Comparison of ENCODE assay signal across 10 cellular contexts in genomic region chr11:118922745-118923627, GRCh38. TPM values are rescaled to one million over a fixed set of nuclear protein-coding genes. Genes with fewer than 3 reads are reported as not detected.
DNase-seq lines count a peak whose midpoint lies in the region; ATAC-seq, FAIRE-seq and TF ChIP-seq lines count a peak whose summit lies in the region.
"Had no signal": no experiment of that assay in that cellular context is flagged by ENCODE, and none has a peak within 500 bp of the region (broad histone marks: within the 10 kb centered on the region; RNA-seq: fewer than 3 reads in every experiment).

No MANE protein-coding gene starts in this region.

- peaks cover 17% of the 10 kb centered on the region for H3K36me3 Mint-ChIP-seq in T-helper 1 cell treated with Interleukin-12 subunit alpha and Interleukin-12 subunit beta and Interleukin-4 antibody, amounts not matched to agents 30 μg/mL and 1 μg/mL, for 36 hours (ENCODE audit: low read depth)

- H3K79me2 ChIP-seq in HepG2 (ENCODE audit: insufficient read depth, low read length): peaks cover 42% of the 10 kb centered on the region

- in situ Hi-C loops in HepG2 (cut with HindIII; ENCODE audit: extremely low pct_ligation_motif_present, low pct_unique_long_range_greater_than_20kb): no loop called here

- TF ChIP-seq CTCF in body of pancreas (IDR thresholded peaks at IDR 0.05) (no peak), HepG2 (CRISPR knock-in tag; IDR thresholded peaks at IDR 0.05) (no peak), testis (IDR thresholded peaks at IDR 0.05) (no peak)

- H3K4me3 Mint-ChIP-seq in T-helper 1 cell treated with Interleukin-12 subunit alpha and Interleukin-12 subunit beta and Interleukin-4 antibody, amounts not matched to agents 30 μg/mL and 1 μg/mL, for 36 hours: peak overlapping the region; percentile 95

- H3K4me2 ChIP-seq in HepG2 (ENCODE audit: low read depth, low read length): peak overlapping the region; percentile 94

- peak overlapping the region; percentile 84 for H3K27ac Mint-ChIP-seq in T-helper 1 cell treated with Interleukin-12 subunit alpha and Interleukin-12 subunit beta and Interleukin-4 antibody, amounts not matched to agents 30 μg/mL and 1 μg/mL, for 36 hours

- TF ChIP-seq RAD21 in HepG2 (CRISPR knock-in tag; IDR thresholded peaks at IDR 0.05): no peak

- no peak for FAIRE-seq in HepG2 (lab: Jason Lieb, UNC)

- 0 to 20% methylated on average over 3 to 9 of the region's 9 CpGs for WGBS in body of pancreas, 2 donors
- 38% methylated on average over 6 of the region's 9 CpGs for WGBS in HepG2 (ENCODE audit: low lambda C conversion rate)
- WGBS in testis, 2 donors: 36 to 45% methylated on average over 7 to 9 of the region's 9 CpGs

- no TSS peak for BruUV-seq in HepG2 (replicated peaks; lab: Mats Ljungman, UMichigan)

- TF ChIP-seq EP300 in HepG2 (IDR thresholded peaks at IDR 0.05; ENCODE audit: low read depth in 2 of 2, low read length in 2 of 2): no peak
- no peak for TF ChIP-seq EP300 in HepG2 (CRISPR knock-in tag; IDR thresholded peaks at IDR 0.05; ENCODE audit: borderline replicate concordance)

- ATAC-seq in body of pancreas (no peak), HepG2 (no peak), GM21423 (IDR thresholded peaks at IDR 0.05; ENCODE audit: unreplicated experiment) (no peak), HG02588 (IDR thresholded peaks at IDR 0.05; ENCODE audit: unreplicated experiment) (no peak)

- no peaks in the 10 kb centered on the region for H4K20me1 ChIP-seq in HepG2 (ENCODE audit: insufficient read depth, low read length)

- POLR2A ChIA-PET in HepG2 (lab: Yijun Ruan, JAX): interaction anchor here (1.0 to 2.9 kb wide), 3 partner anchors 14 to 130 kb away, joined by 3 to 14 read pairs (median 4); partner anchors contain the start of genes RPS25 and TRAPPC4

- H3K27me3 ChIP-seq in body of pancreas: no peaks in the 10 kb centered on the region
- no peaks in the 10 kb centered on the region; a peak in 1 of 5 replicates for H3K27me3 ChIP-seq in HepG2 (ENCODE audit: control insufficient read depth in 1 of 2, insufficient read depth in 2 of 2, low read length in 2 of 2)
- H3K27me3 ChIP-seq in testis: no peaks in the 10 kb centered on the region

- H3K4me3 ChIP-seq in body of pancreas: peak overlapping the region in 1 of 2 donors; percentile 18
- peak overlapping the region; percentile 87 to 97 (median 90) for H3K4me3 ChIP-seq in HepG2 (replicated peaks in 1 of 3; ENCODE audit: insufficient read depth in 1 of 3, low read depth in 2 of 3, low read length in 3 of 3)
- peak overlapping the region; percentile 75 to 91 for H3K4me3 ChIP-seq in testis

- H3K27me3 Mint-ChIP-seq in T-helper 1 cell treated with Interleukin-12 subunit alpha and Interleukin-12 subunit beta and Interleukin-4 antibody, amounts not matched to agents 30 μg/mL and 1 μg/mL, for 36 hours (ENCODE audit: low read depth): no peaks in the 10 kb centered on the region

- no peaks in the 10 kb centered on the region for H3K9me3 ChIP-seq in body of pancreas
- H3K9me3 ChIP-seq in HepG2 (ENCODE audit: low read length): no peaks in the 10 kb centered on the region
- no peaks in the 10 kb centered on the region for H3K9me3 ChIP-seq in testis

- H3K27ac ChIP-seq in body of pancreas (peak overlapping the region; percentile 95 to 99 (median 96)), HepG2 (ENCODE audit: extremely low read length, insufficient read depth, low read length) (peak overlapping the region; percentile 88), testis (peak overlapping the region; percentile 88 to 94)

- H3K4me1 Mint-ChIP-seq in T-helper 1 cell treated with Interleukin-12 subunit alpha and Interleukin-12 subunit beta and Interleukin-4 antibody, amounts not matched to agents 30 μg/mL and 1 μg/mL, for 36 hours (ENCODE audit: low read depth): peaks cover 58% of the 10 kb centered on the region

- DNase-seq in T-helper 1 cell (no peak), body of pancreas (no peak), HepG2 (ENCODE audit: low spot score) (no peak), testis (no peak), inferior parietal cortex (ENCODE audit: extremely low spot score) (no peak)
- DNase-seq: stimulated activated CD4-positive, alpha-beta T cell treated with anti-CD3 and anti-CD28 coated beads, Interleukin-2, amount 100 ng/mL, for 24 hours had no signal

- H3K9me3 Mint-ChIP-seq in T-helper 1 cell treated with Interleukin-12 subunit alpha and Interleukin-12 subunit beta and Interleukin-4 antibody, amounts not matched to agents 30 μg/mL and 1 μg/mL, for 36 hours: no peaks in the 10 kb centered on the region

- H3K9ac ChIP-seq in HepG2 (ENCODE audit: insufficient read depth, low read depth, low read length): peak overlapping the region; percentile 75

- TF ChIP-seq POLR2A in body of pancreas (IDR thresholded peaks at IDR 0.05) (no peak), HepG2 (IDR thresholded peaks at IDR 0.05; ENCODE audit: insufficient read depth in 1 of 2, low read depth in 2 of 2, low read length in 2 of 2) (no peak), testis (IDR thresholded peaks at IDR 0.05) (no peak)

- no peak overlapping the region for H2AFZ ChIP-seq in HepG2 (ENCODE audit: low read length)

- CTCF ChIA-PET in HepG2 (lab: Yijun Ruan, JAX; ENCODE audit: low intra/inter-chr PET ratio, low total read pairs): interaction anchor here (9.8 kb wide), 1 partner anchor 15 kb away, joined by 188 read pairs; no protein-coding TSS in a partner anchor

- H3K36me3 ChIP-seq in body of pancreas (replicated peaks in 1 of 2; ENCODE audit: insufficient read depth in 1 of 2, low read depth in 2 of 2): no peaks in the 10 kb centered on the region
- H3K36me3 ChIP-seq in HepG2 (replicated peaks in 1 of 2; ENCODE audit: control insufficient read depth in 1 of 2, insufficient read depth in 2 of 2, low read length in 2 of 2): no peaks in the 10 kb centered on the region
- no peaks in the 10 kb centered on the region for H3K36me3 ChIP-seq in testis (ENCODE audit: low read depth, missing control alignments)

- intact Hi-C loops in body of pancreas (cut with DNase I) (no loop called here), HepG2 (cut with micrococcal nuclease; ENCODE audit: unreplicated experiment) (no loop called here), testis (cut with DNase I; ENCODE audit: low total_unique reads) (no loop called here)

- H3K4me1 ChIP-seq in body of pancreas: peaks cover 81% of the 10 kb centered on the region
- H3K4me1 ChIP-seq in HepG2 (ENCODE audit: insufficient read depth, low read length): peaks cover 83% of the 10 kb centered on the region
- peaks cover 62% of the 10 kb centered on the region for H3K4me1 ChIP-seq in testis

RNA-seq across cellular contexts. Expression of gene BCL9L, which starts 2.7 kb away (rescaled TPM):
- total RNA-seq in body of pancreas (10 to 100 TPM; 13.2 to 16.5 TPM), HepG2 (2016; rRNA removed; fragmentation: Illumina TruSeq; extraction: Trizol) (3.7 and 5.5 TPM in 2 replicates), testis (10 to 100 TPM; 37.0 to 38.9 TPM)
- total RNA-seq in HepG2 (2016; cell fraction: cytosol; rRNA removed; fragmentation: Illumina TruSeq; extraction: Trizol; ENCODE audit: low read depth): 1.4 and 2.2 TPM in 2 replicates
- total RNA-seq in HepG2 (2016; cell fraction: insoluble cytoplasmic fraction; rRNA removed; fragmentation: Illumina TruSeq; extraction: Trizol): 3.5 and 4.0 TPM in 2 replicates
- total RNA-seq in HepG2 (2016; cell fraction: membrane; rRNA removed; fragmentation: Illumina TruSeq; extraction: Trizol): 3.8 and 4.9 TPM in 2 replicates
- total RNA-seq in HepG2 (2016; cell fraction: nucleus; rRNA removed; fragmentation: Illumina TruSeq; extraction: Trizol): 9.3 and 12.2 TPM in 2 replicates
- polyA plus RNA-seq in HepG2 (2011; rRNA removed) (4.1 and 4.5 TPM in 2 replicates), testis (ENCODE audit: insufficient read depth, low read depth, low replicate concordance) (30.7 TPM)
- polyA plus RNA-seq in HepG2 (2011; cell fraction: cytosol; rRNA removed): 1.1 and 1.9 TPM in 2 replicates
- 7.0 and 13.4 TPM in 2 replicates for polyA plus RNA-seq in HepG2 (2011; cell fraction: nucleus; rRNA removed)
- polyA plus RNA-seq in HepG2 (2012): 10.4 and 11.2 TPM in 2 replicates
- polyA plus RNA-seq in HepG2 (2016; cell fraction: cytosol; fragmentation: Illumina TruSeq; extraction: Trizol; ENCODE audit: low read depth): 0.58 and 0.67 TPM in 2 replicates
- polyA plus RNA-seq in HepG2 (2016; cell fraction: insoluble cytoplasmic fraction; fragmentation: Illumina TruSeq; extraction: Trizol; ENCODE audit: low read depth): 9.7 and 15.0 TPM in 2 replicates
- polyA plus RNA-seq in HepG2 (2016; cell fraction: membrane; fragmentation: Illumina TruSeq; extraction: Trizol; ENCODE audit: low read depth): 1.5 and 1.9 TPM in 2 replicates
- polyA plus RNA-seq in HepG2 (2016; cell fraction: nucleus; fragmentation: Illumina TruSeq; extraction: Trizol; ENCODE audit: insufficient read depth, low read depth): 21.7 and 33.9 TPM in 2 replicates
- 4.8 and 11.8 TPM in 2 replicates for polyA minus RNA-seq in HepG2 (2011; rRNA and poly(A)+ RNA removed; ENCODE audit: low replicate concordance)
- polyA minus RNA-seq in HepG2 (2011; cell fraction: cytosol; rRNA and poly(A)+ RNA removed): 6.2 and 6.8 TPM in 2 replicates
- polyA minus RNA-seq in HepG2 (2011; cell fraction: nucleus; rRNA and poly(A)+ RNA removed): 5.5 and 6.5 TPM in 2 replicates

RNA-seq across cellular contexts. Expression of gene UPK2, which starts 33.1 kb away (rescaled TPM):
- total RNA-seq in body of pancreas (not detected), HepG2 (2016; rRNA removed; fragmentation: Illumina TruSeq; extraction: Trizol) (not detected in 2 replicates), testis (under 1 TPM in 1 of 2 donors, not detected in 1; 0.68 TPM)
- total RNA-seq in HepG2 (2016; cell fraction: cytosol; rRNA removed; fragmentation: Illumina TruSeq; extraction: Trizol; ENCODE audit: low read depth): not detected in 2 replicates
- total RNA-seq in HepG2 (2016; cell fraction: insoluble cytoplasmic fraction; rRNA removed; fragmentation: Illumina TruSeq; extraction: Trizol): not detected in 2 replicates
- total RNA-seq in HepG2 (2016; cell fraction: membrane; rRNA removed; fragmentation: Illumina TruSeq; extraction: Trizol): not detected in 2 replicates
- not detected in 2 replicates for total RNA-seq in HepG2 (2016; cell fraction: nucleus; rRNA removed; fragmentation: Illumina TruSeq; extraction: Trizol)
- polyA plus RNA-seq in HepG2 (2011; rRNA removed) (not detected in 2 replicates), testis (ENCODE audit: insufficient read depth, low read depth, low replicate concordance) (0.50 TPM)
- not detected in 2 replicates for polyA plus RNA-seq in HepG2 (2011; cell fraction: cytosol; rRNA removed)
- not detected in 2 replicates for polyA plus RNA-seq in HepG2 (2011; cell fraction: nucleus; rRNA removed)
- polyA plus RNA-seq in HepG2 (2012): not detected in 2 replicates
- not detected in 2 replicates for polyA plus RNA-seq in HepG2 (2016; cell fraction: cytosol; fragmentation: Illumina TruSeq; extraction: Trizol; ENCODE audit: low read depth)
- not detected in 2 replicates for polyA plus RNA-seq in HepG2 (2016; cell fraction: insoluble cytoplasmic fraction; fragmentation: Illumina TruSeq; extraction: Trizol; ENCODE audit: low read depth)
- polyA plus RNA-seq in HepG2 (2016; cell fraction: membrane; fragmentation: Illumina TruSeq; extraction: Trizol; ENCODE audit: low read depth): not detected in 2 replicates
- polyA plus RNA-seq in HepG2 (2016; cell fraction: nucleus; fragmentation: Illumina TruSeq; extraction: Trizol; ENCODE audit: insufficient read depth, low read depth): not detected in 2 replicates
- polyA minus RNA-seq in HepG2 (2011; rRNA and poly(A)+ RNA removed; ENCODE audit: low replicate concordance): not detected in 2 replicates
- polyA minus RNA-seq in HepG2 (2011; cell fraction: cytosol; rRNA and poly(A)+ RNA removed): not detected in 2 replicates
- polyA minus RNA-seq in HepG2 (2011; cell fraction: nucleus; rRNA and poly(A)+ RNA removed): not detected in 2 replicates
- total RNA-seq: activated CD8-positive, alpha-beta memory T cell treated with anti-CD3 and anti-CD28 coated beads for 36 hours had no signal

RNA-seq across cellular contexts. Expression of gene CXCR5, which starts 39.3 kb away (rescaled TPM):
- not detected for total RNA-seq in body of pancreas
- total RNA-seq in HepG2 (2016; rRNA removed; fragmentation: Illumina TruSeq; extraction: Trizol): not detected in 2 replicates
- not detected in 2 replicates for total RNA-seq in HepG2 (2016; cell fraction: cytosol; rRNA removed; fragmentation: Illumina TruSeq; extraction: Trizol; ENCODE audit: low read depth)
- total RNA-seq in HepG2 (2016; cell fraction: insoluble cytoplasmic fraction; rRNA removed; fragmentation: Illumina TruSeq; extraction: Trizol): not detected in 2 replicates
- not detected in 2 replicates for total RNA-seq in HepG2 (2016; cell fraction: membrane; rRNA removed; fragmentation: Illumina TruSeq; extraction: Trizol)
- total RNA-seq in HepG2 (2016; cell fraction: nucleus; rRNA removed; fragmentation: Illumina TruSeq; extraction: Trizol): not detected in 2 replicates
- polyA plus RNA-seq in HepG2 (2011; rRNA removed): not detected in 2 replicates
- not detected in 2 replicates for polyA plus RNA-seq in HepG2 (2011; cell fraction: cytosol; rRNA removed)
- polyA plus RNA-seq in HepG2 (2011; cell fraction: nucleus; rRNA removed): not detected in 2 replicates
- polyA plus RNA-seq in HepG2 (2012): not detected in 2 replicates
- not detected in 2 replicates for polyA plus RNA-seq in HepG2 (2016; cell fraction: cytosol; fragmentation: Illumina TruSeq; extraction: Trizol; ENCODE audit: low read depth)
- polyA plus RNA-seq in HepG2 (2016; cell fraction: insoluble cytoplasmic fraction; fragmentation: Illumina TruSeq; extraction: Trizol; ENCODE audit: low read depth): not detected in 2 replicates
- not detected in 2 replicates for polyA plus RNA-seq in HepG2 (2016; cell fraction: membrane; fragmentation: Illumina TruSeq; extraction: Trizol; ENCODE audit: low read depth)
- polyA plus RNA-seq in HepG2 (2016; cell fraction: nucleus; fragmentation: Illumina TruSeq; extraction: Trizol; ENCODE audit: insufficient read depth, low read depth): not detected in 2 replicates
- not detected in 2 replicates for polyA minus RNA-seq in HepG2 (2011; rRNA and poly(A)+ RNA removed; ENCODE audit: low replicate concordance)
- polyA minus RNA-seq in HepG2 (2011; cell fraction: cytosol; rRNA and poly(A)+ RNA removed): not detected in 2 replicates
- polyA minus RNA-seq in HepG2 (2011; cell fraction: nucleus; rRNA and poly(A)+ RNA removed): not detected in 2 replicates
- total RNA-seq in testis: under 1 TPM in 1 of 2 donors, not detected in 1; 0.06 TPM
- polyA plus RNA-seq in testis (ENCODE audit: insufficient read depth, low read depth, low replicate concordance): 0.22 TPM

RNA-seq across cellular contexts. Expression of gene FOXR1, which starts 48.6 kb away (rescaled TPM):
- total RNA-seq in body of pancreas (not detected), HepG2 (2016; rRNA removed; fragmentation: Illumina TruSeq; extraction: Trizol) (not detected in 2 replicates), testis (1 to 10 TPM; 5.0 to 8.9 TPM)
- total RNA-seq in HepG2 (2016; cell fraction: cytosol; rRNA removed; fragmentation: Illumina TruSeq; extraction: Trizol; ENCODE audit: low read depth): not detected in 2 replicates
- not detected in 2 replicates for total RNA-seq in HepG2 (2016; cell fraction: insoluble cytoplasmic fraction; rRNA removed; fragmentation: Illumina TruSeq; extraction: Trizol)
- total RNA-seq in HepG2 (2016; cell fraction: membrane; rRNA removed; fragmentation: Illumina TruSeq; extraction: Trizol): not detected in 2 replicates
- not detected in 2 replicates for total RNA-seq in HepG2 (2016; cell fraction: nucleus; rRNA removed; fragmentation: Illumina TruSeq; extraction: Trizol)
- polyA plus RNA-seq in HepG2 (2011; rRNA removed) (not detected in 2 replicates), testis (ENCODE audit: insufficient read depth, low read depth, low replicate concordance) (7.3 TPM)
- not detected in 2 replicates for polyA plus RNA-seq in HepG2 (2011; cell fraction: cytosol; rRNA removed)
- polyA plus RNA-seq in HepG2 (2011; cell fraction: nucleus; rRNA removed): not detected in 2 replicates
- polyA plus RNA-seq in HepG2 (2012): not detected in 2 replicates
- not detected in 2 replicates for polyA plus RNA-seq in HepG2 (2016; cell fraction: cytosol; fragmentation: Illumina TruSeq; extraction: Trizol; ENCODE audit: low read depth)
- not detected in 2 replicates for polyA plus RNA-seq in HepG2 (2016; cell fraction: insoluble cytoplasmic fraction; fragmentation: Illumina TruSeq; extraction: Trizol; ENCODE audit: low read depth)
- polyA plus RNA-seq in HepG2 (2016; cell fraction: membrane; fragmentation: Illumina TruSeq; extraction: Trizol; ENCODE audit: low read depth): not detected in 2 replicates
- polyA plus RNA-seq in HepG2 (2016; cell fraction: nucleus; fragmentation: Illumina TruSeq; extraction: Trizol; ENCODE audit: insufficient read depth, low read depth): not detected in 2 replicates
- polyA minus RNA-seq in HepG2 (2011; rRNA and poly(A)+ RNA removed; ENCODE audit: low replicate concordance): not detected in 2 replicates
- polyA minus RNA-seq in HepG2 (2011; cell fraction: cytosol; rRNA and poly(A)+ RNA removed): not detected in 2 replicates
- not detected in 2 replicates for polyA minus RNA-seq in HepG2 (2011; cell fraction: nucleus; rRNA and poly(A)+ RNA removed)
- total RNA-seq: activated CD8-positive, alpha-beta memory T cell treated with anti-CD3 and anti-CD28 coated beads for 36 hours had no signal
